Comparison of ENCODE assay signal across 8 cellular contexts in the genomic region with DNA sequence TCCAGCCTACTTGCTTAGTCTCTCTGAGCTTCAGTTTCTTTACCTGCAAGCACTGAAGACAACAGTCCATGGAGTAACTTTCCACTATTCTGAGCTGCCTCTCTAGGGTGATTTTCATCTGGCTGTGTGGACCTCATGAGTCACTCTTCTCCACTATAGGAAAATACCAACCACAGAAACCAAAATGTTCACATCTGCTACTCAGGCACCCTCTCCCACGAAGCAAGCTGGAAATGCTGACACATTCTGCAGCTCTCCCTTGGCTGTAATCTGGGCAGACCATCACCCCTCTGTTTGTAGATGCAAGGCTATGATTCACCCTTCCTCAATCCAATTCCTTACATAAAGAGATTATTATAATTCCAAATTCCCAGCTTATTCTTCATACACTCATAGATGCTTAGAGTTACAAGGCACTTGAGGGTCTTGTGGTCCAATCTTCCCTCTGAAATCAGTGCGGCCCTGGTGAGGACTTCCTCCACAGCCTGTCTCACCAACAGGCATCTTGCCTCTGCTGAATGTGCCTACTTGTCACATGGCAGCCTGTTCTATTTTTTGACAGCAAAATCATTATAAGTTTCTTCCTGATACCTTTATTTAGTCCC.
A peak's percentile ranks its signal among the peaks of the same experiment; 100 is the strongest.
DNase-seq lines count a peak whose midpoint lies in the region; ATAC-seq and TF ChIP-seq lines count a peak whose summit lies in the region.

No MANE protein-coding gene starts in this region.

- H3K79me2 ChIP-seq in trophoblast cell (ENCODE audit: control insufficient read depth, insufficient read depth, low read length, poor library complexity) = no peaks in the 10 kb centered on the region

- TF ChIP-seq CTCF in GM12865 (IDR thresholded peaks at IDR 0.05; ENCODE audit: insufficient read depth, low read depth, low read length, missing control alignments) (no peak), HL-60 (IDR thresholded peaks at IDR 0.05; ENCODE audit: insufficient read depth, low read length) (no peak)

- no peak overlapping the region for H3K4me2 ChIP-seq in trophoblast cell (ENCODE audit: low read length)
- H3K4me2 ChIP-seq in neuronal stem cell (ENCODE audit: insufficient read depth, low read length, poor library complexity, severe bottlenecking) = no peak overlapping the region

- H2AFZ ChIP-seq in trophoblast cell (ENCODE audit: insufficient read depth, low read length, poor library complexity) = no peak overlapping the region
- H2AFZ ChIP-seq in neuronal stem cell (ENCODE audit: low read length) = no peak overlapping the region

- H2AK5ac ChIP-seq in trophoblast cell (ENCODE audit: low read length) (no peak overlapping the region), neuronal stem cell (ENCODE audit: low read depth, low read length) (no peak overlapping the region)

- H4K12ac ChIP-seq in trophoblast cell (ENCODE audit: low read depth, low read length) = no peak overlapping the region

- H3K79me1 ChIP-seq in trophoblast cell (ENCODE audit: low read length) = no peaks in the 10 kb centered on the region
- H3K79me1 ChIP-seq in neuronal stem cell (ENCODE audit: low read depth, low read length) = no peaks in the 10 kb centered on the region

- H2BK15ac ChIP-seq in neuronal stem cell (ENCODE audit: low read length) = no peak overlapping the region

- H3K36me3 ChIP-seq in trophoblast cell (ENCODE audit: control insufficient read depth in 1 of 2, insufficient read depth in 2 of 2, low read length in 2 of 2) = no peaks in the 10 kb centered on the region
- no peaks in the 10 kb centered on the region for H3K36me3 ChIP-seq in neuronal stem cell (replicated peaks in 1 of 2; ENCODE audit: control insufficient read depth in 2 of 2, insufficient read depth in 2 of 2, low read length in 2 of 2)

- DNase-seq in GM12865 (ENCODE audit: low read depth) = peak; percentile 69
- peak; percentile 33 to 68 for DNase-seq in HL-60 (ENCODE audit: low read depth in 1 of 2, low spot score in 1 of 2)
- peak; percentile 100 for DNase-seq in amniotic epithelial cell (ENCODE audit: low read depth)
- peak; percentile 75 to 76 for DNase-seq in trophoblast cell
- DNase-seq in neuronal stem cell (ENCODE audit: low spot score) = no peak
- no peak for DNase-seq in NCI-H187 (lab: John Stamatoyannopoulos, UW)
- DNase-seq in activated CD4-positive, CD25-positive, alpha-beta regulatory T cell treated with anti-CD3 and anti-CD28 coated beads, Interleukin-2, amount 50 U/mL, for 72 hours = no peak

- H3K18ac ChIP-seq in trophoblast cell (ENCODE audit: low read length) = no peak overlapping the region
- H3K18ac ChIP-seq in neuronal stem cell (ENCODE audit: low read length) = no peak overlapping the region

- H4K91ac ChIP-seq in trophoblast cell (ENCODE audit: low read depth, low read length) (no peak overlapping the region), neuronal stem cell (ENCODE audit: low read depth, low read length, poor library complexity) (no peak overlapping the region)

- H3K23ac ChIP-seq in trophoblast cell (ENCODE audit: low read length) = no peak overlapping the region
- H3K23ac ChIP-seq in neuronal stem cell (ENCODE audit: low read depth, low read length, poor library complexity) = no peak overlapping the region

- H3K9me3 ChIP-seq in trophoblast cell (ENCODE audit: insufficient read depth, low read depth, low read length) = no peaks in the 10 kb centered on the region
- H3K9me3 ChIP-seq in neuronal stem cell (replicated peaks in 1 of 2; ENCODE audit: control insufficient read depth in 2 of 2, insufficient read depth in 1 of 2, low read depth in 1 of 2, low read length in 2 of 2) = no peaks in the 10 kb centered on the region

- H3K27ac ChIP-seq in HL-60 (replicated peaks) (no peak overlapping the region), trophoblast cell (ENCODE audit: low read depth, low read length) (no peak overlapping the region), neuronal stem cell (replicated peaks; ENCODE audit: low read length) (no peak overlapping the region)

- H3K9ac ChIP-seq in trophoblast cell (ENCODE audit: low read length) (peak overlapping the region; percentile 43), neuronal stem cell (ENCODE audit: low read depth, low read length, poor library complexity) (no peak overlapping the region)

- H2BK12ac ChIP-seq in trophoblast cell (ENCODE audit: low read length) = no peak overlapping the region
- H2BK12ac ChIP-seq in neuronal stem cell (ENCODE audit: low read length) = no peak overlapping the region

- no peak overlapping the region for H3K14ac ChIP-seq in trophoblast cell (ENCODE audit: low read length)
- no peak overlapping the region for H3K14ac ChIP-seq in neuronal stem cell (ENCODE audit: low read length)

- peak; percentile 93 for ATAC-seq in GM21447 (IDR thresholded peaks at IDR 0.05; ENCODE audit: unreplicated experiment)

- H4K8ac ChIP-seq in trophoblast cell (ENCODE audit: low read depth, low read length) (no peak overlapping the region), neuronal stem cell (ENCODE audit: low read depth, low read length) (no peak overlapping the region)

- H3K4me3 ChIP-seq in GM12865 (ENCODE audit: low read depth, low read length) (no peak overlapping the region), HL-60 (replicated peaks; ENCODE audit: insufficient read depth, low read length) (no peak overlapping the region), trophoblast cell (ENCODE audit: low read depth, low read length) (no peak overlapping the region), neuronal stem cell (ENCODE audit: low read length in 2 of 2) (no peak overlapping the region)

- H3K27me3 ChIP-seq in HL-60 (ENCODE audit: insufficient read depth, poor library complexity, severe bottlenecking) (peaks cover 4% of the 10 kb centered on the region), trophoblast cell (ENCODE audit: insufficient read depth, low read length) (no peaks in the 10 kb centered on the region), neuronal stem cell (ENCODE audit: control insufficient read depth in 3 of 3, insufficient read depth in 3 of 3, low read depth in 1 of 3, low read length in 3 of 3) (no peaks in the 10 kb centered on the region)

- H2BK5ac ChIP-seq in trophoblast cell (ENCODE audit: low read depth, low read length, poor library complexity) = no peak overlapping the region
- no peak overlapping the region for H2BK5ac ChIP-seq in neuronal stem cell (ENCODE audit: low read length)

- H2BK120ac ChIP-seq in trophoblast cell (ENCODE audit: insufficient read depth, low read length, poor library complexity) (no peak overlapping the region), neuronal stem cell (ENCODE audit: low read depth, low read length) (no peak overlapping the region)

- no peak overlapping the region for H3K4ac ChIP-seq in trophoblast cell (ENCODE audit: low read depth, low read length)
- no peak overlapping the region for H3K4ac ChIP-seq in neuronal stem cell (ENCODE audit: low read length)

- no CpG with 5 or more reads among the region's 2 CpGs for WGBS in trophoblast cell (ENCODE audit: extremely low coverage, insufficient coverage, insufficient read length)
- no CpG with 5 or more reads among the region's 2 CpGs for WGBS in neuronal stem cell (ENCODE audit: extremely low coverage in 2 of 2, insufficient read length in 2 of 2, insufficient replicate concordance in 1 of 2), 2 donors

- no peaks in the 10 kb centered on the region for H3K4me1 ChIP-seq in trophoblast cell (ENCODE audit: control insufficient read depth in 1 of 2, insufficient read depth in 2 of 2, low read length in 2 of 2)
- peaks cover 0 to 2% of the 10 kb centered on the region in 2 donors for H3K4me1 ChIP-seq in neuronal stem cell (ENCODE audit: control insufficient read depth in 2 of 2, insufficient read depth in 1 of 2, low read depth in 1 of 2, low read length in 2 of 2)

Comparison
In these comparisons a context has a peak if more than half of its experiments do, and no peak if none do; other contexts are left out.
1. DNase-seq: peak in GM12865 (single experiment), HL-60 (2 of 2), amniotic epithelial cell (single experiment) and trophoblast cell (2 of 2); none in neuronal stem cell (single experiment), NCI-H187 (0 of 2) and activated CD4-positive, CD25-positive, alpha-beta regulatory T cell treated with anti-CD3 and anti-CD28 coated beads, Interleukin-2, amount 50 U/mL, for 72 hours (single experiment).